In the genomic region with DNA sequence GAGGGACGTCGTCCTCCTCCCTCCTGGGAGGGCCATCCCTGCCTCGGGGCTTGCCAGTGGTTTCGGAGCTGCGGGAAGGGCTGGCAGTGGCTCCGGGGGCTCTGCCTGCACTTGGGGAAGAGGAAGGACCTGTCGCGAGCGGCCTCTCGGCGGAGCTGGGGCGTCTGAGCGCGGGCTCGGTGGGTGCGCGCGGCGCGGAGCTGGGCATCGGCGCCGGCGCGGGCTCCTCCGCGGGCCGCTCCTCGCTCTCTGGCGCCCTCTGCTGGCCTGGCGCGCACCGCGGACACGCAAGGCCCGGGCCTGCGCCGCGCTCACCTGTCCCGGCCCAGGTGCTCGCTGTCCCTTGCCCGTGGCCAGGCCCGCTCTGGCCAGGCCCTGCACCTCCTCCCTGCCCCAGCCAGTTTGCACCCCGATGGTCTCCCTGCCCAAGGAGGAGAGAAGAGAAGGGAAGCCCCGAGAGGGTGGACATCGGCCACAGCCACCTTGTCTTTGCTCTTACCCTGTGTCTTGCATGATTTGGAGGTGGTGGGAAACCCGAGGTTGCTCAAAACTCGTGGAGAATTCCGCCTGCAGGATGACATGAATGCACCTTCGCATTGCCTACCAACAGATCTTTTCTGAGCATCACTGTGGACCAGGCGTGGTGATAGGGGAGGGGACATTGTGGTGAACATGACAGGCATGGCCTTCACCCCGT, we compare ENCODE assay signal across 1 cellular context.
TF ChIP-seq lines count a peak whose summit lies in the region.

No MANE protein-coding gene starts in this region.

TF ChIP-seq in H1, 55 proteins besides CTCF, POLR2A, EP300 and RAD21:
- TF ChIP-seq GABPA (IDR thresholded peaks at IDR 0.05; ENCODE audit: borderline replicate concordance, insufficient read depth, low read length) (peak; percentile 73; the same call in 1 of the 2 replicates), TBP (IDR thresholded peaks at IDR 0.05; ENCODE audit: low read depth, low read length) (peak; percentile 24; the same call in 1 of the 2 replicates), TAF1 (IDR thresholded peaks at IDR 0.05; ENCODE audit: low read depth, low read length) (0 out of 2 replicates have a peak, but pooled peaks have one; percentile 21), CREB1 (IDR thresholded peaks at IDR 0.05) (0 out of 2 replicates have a peak, but pooled peaks have one; percentile 21), BACH1 (IDR thresholded peaks at IDR 0.05; ENCODE audit: low read length) (peak; percentile 71)
